In the genomic region with DNA sequence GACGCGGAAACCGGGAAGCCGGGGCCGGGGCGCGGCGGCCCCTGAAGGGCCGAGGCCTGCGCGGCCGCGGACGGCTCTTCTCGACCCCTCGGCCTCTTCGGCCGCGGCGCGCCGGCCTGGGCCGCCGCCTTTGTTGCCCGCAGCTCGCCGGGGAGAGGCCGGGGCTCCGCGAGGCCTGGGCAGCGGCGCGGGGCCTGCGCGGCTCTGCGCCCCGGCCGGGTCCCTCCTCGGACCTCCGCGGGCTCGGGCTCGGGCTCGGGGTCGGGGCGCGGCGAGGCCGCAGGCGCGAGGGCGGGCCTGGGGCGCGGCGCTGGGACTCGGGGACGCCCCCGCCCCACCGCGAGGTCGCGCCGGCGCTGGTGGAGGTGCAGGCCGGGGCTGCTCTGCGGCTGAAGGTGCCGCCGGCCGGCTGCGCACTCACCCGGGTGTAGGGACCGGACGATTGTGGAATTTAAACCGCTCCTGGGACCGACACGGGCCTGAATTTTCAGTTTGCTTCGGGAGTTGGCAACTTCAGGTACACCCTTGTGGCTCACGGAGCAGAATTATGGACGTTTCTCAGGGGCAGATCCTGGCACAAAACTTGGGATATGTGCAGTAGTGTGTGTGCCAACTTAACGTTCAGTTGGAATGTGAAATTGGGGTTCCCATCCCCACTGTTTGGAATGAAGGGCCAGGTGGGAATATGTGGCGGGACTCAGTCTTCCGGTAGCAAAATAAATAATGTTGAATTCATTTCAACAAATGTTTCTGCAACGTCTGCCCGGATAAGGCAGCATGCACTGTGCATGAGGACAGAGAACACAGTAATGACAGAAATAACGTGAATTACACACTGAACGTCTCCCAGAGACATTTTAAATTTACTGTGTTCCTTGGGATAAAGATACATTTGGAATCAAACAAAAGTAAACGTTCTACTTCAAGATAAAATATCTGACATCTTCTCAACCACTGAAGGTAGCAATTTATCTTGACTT, we compare ENCODE assay signal across 8 cellular contexts. TPM values are rescaled to one million over a fixed set of nuclear protein-coding genes. Genes with fewer than 3 reads are reported as not detected.
DNase-seq lines count a peak whose midpoint lies in the region; ATAC-seq, FAIRE-seq and TF ChIP-seq lines count a peak whose summit lies in the region.

No MANE protein-coding gene starts in this region.

- intact Hi-C loops in activated T-helper 1 cell treated with anti-CD3 and anti-CD28 coated beads, Interleukin-12 subunit alpha, Interleukin-12 subunit beta, Interleukin-2, Interleukin-4 antibody, amounts not matched to agents 30 ng/mL and 10 ng/mL and 1 ng/mL, durations not matched to agents 14 hours and 24 hours and 36 hours (cut with micrococcal nuclease): no loop called here
- intact Hi-C loops in Right ventricle myocardium inferior (cut with DNase I) (loop anchor here (2.0 to 5.0 kb wide), 3 partner anchors 42 to 145 kb away; a partner anchor contains a TSS), pancreas (cut with DNase I) (no loop called here)

- H3K36me3 Mint-ChIP-seq in activated CD8-positive, alpha-beta memory T cell treated with anti-CD3 and anti-CD28 coated beads, Interleukin-2, amount 10 ng/mL, durations not matched to agents 7 days and 5 days: no peaks in the 10 kb centered on the region
- H3K36me3 Mint-ChIP-seq in IgD-negative memory B cell: no peaks in the 10 kb centered on the region
- H3K36me3 Mint-ChIP-seq in activated T-helper 1 cell treated with anti-CD3 and anti-CD28 coated beads, Interleukin-12 subunit alpha, Interleukin-12 subunit beta, Interleukin-2, Interleukin-4 antibody, amounts not matched to agents 30 ng/mL and 10 ng/mL and 1 ng/mL, durations not matched to agents 14 hours and 24 hours and 36 hours (ENCODE audit: low read depth): peaks cover 4% of the 10 kb centered on the region

- peaks cover 5% of the 10 kb centered on the region for H3K4me1 Mint-ChIP-seq in activated CD8-positive, alpha-beta memory T cell treated with anti-CD3 and anti-CD28 coated beads, Interleukin-2, amount 10 ng/mL, durations not matched to agents 7 days and 5 days
- H3K4me1 Mint-ChIP-seq in IgD-negative memory B cell: peaks cover 6 to 12% (median 6%) of the 10 kb centered on the region in 3 donors
- H3K4me1 Mint-ChIP-seq in activated T-helper 1 cell treated with anti-CD3 and anti-CD28 coated beads, Interleukin-12 subunit alpha, Interleukin-12 subunit beta, Interleukin-2, Interleukin-4 antibody, amounts not matched to agents 30 ng/mL and 10 ng/mL and 1 ng/mL, durations not matched to agents 14 hours and 24 hours and 36 hours (ENCODE audit: low read depth): peaks cover 9% of the 10 kb centered on the region

- H3K27ac ChIP-seq in pancreas: peak overlapping the region in 3 of 4 donors; percentile 75 to 88 (median 87)

- H3K9me3 ChIP-seq in pancreas: no peaks in the 10 kb centered on the region

- H3K27me3 ChIP-seq in pancreas: no peaks in the 10 kb centered on the region

- H3K9me3 Mint-ChIP-seq in activated CD8-positive, alpha-beta memory T cell treated with anti-CD3 and anti-CD28 coated beads, Interleukin-2, amount 10 ng/mL, durations not matched to agents 7 days and 5 days (ENCODE audit: low read depth): no peaks in the 10 kb centered on the region
- H3K9me3 Mint-ChIP-seq in IgD-negative memory B cell: no peaks in the 10 kb centered on the region
- H3K9me3 Mint-ChIP-seq in activated T-helper 1 cell treated with anti-CD3 and anti-CD28 coated beads, Interleukin-12 subunit alpha, Interleukin-12 subunit beta, Interleukin-2, Interleukin-4 antibody, amounts not matched to agents 30 ng/mL and 10 ng/mL and 1 ng/mL, durations not matched to agents 14 hours and 24 hours and 36 hours: no peaks in the 10 kb centered on the region

- 0% methylated on average over 37 to 87 of the region's 87 CpGs for WGBS in pancreas, 2 donors

- no peak for DNase-seq in activated CD8-positive, alpha-beta memory T cell treated with anti-CD3 and anti-CD28 coated beads, Interleukin-2, amount 10 ng/mL, durations not matched to agents 7 days and 5 days
- DNase-seq in activated CD8-positive, alpha-beta memory T cell treated with anti-CD3 and anti-CD28 coated beads, Interleukin-2, amount 50 U/mL, for 4 hours: no peak
- peak; percentile 3 for DNase-seq in activated T-helper 1 cell treated with anti-CD3 and anti-CD28 coated beads, Interleukin-12 subunit alpha, Interleukin-12 subunit beta, Interleukin-2, Interleukin-4 antibody, amounts not matched to agents 30 ng/mL and 10 ng/mL and 1 ng/mL, durations not matched to agents 14 hours and 24 hours and 36 hours (ENCODE audit: low spot score)
- DNase-seq in Right ventricle myocardium inferior (ENCODE audit: missing footprints) (no peak), pancreas (peak; percentile 26 to 82 (median 43)), SIG-M5 treated with dmso at 0.1 percent for 504 hours (lab: John Stamatoyannopoulos, UW; ENCODE audit: unreplicated experiment) (no peak)

- no peak for FAIRE-seq in pancreas (lab: Jason Lieb, UNC)

- peak overlapping the region; percentile 75 for H3K4me3 Mint-ChIP-seq in activated CD8-positive, alpha-beta memory T cell treated with anti-CD3 and anti-CD28 coated beads, Interleukin-2, amount 10 ng/mL, durations not matched to agents 7 days and 5 days
- peak overlapping the region; percentile 71 to 89 (median 84) for H3K4me3 Mint-ChIP-seq in IgD-negative memory B cell
- H3K4me3 Mint-ChIP-seq in activated T-helper 1 cell treated with anti-CD3 and anti-CD28 coated beads, Interleukin-12 subunit alpha, Interleukin-12 subunit beta, Interleukin-2, Interleukin-4 antibody, amounts not matched to agents 30 ng/mL and 10 ng/mL and 1 ng/mL, durations not matched to agents 14 hours and 24 hours and 36 hours: peak overlapping the region; percentile 90

- H3K27me3 Mint-ChIP-seq in activated CD8-positive, alpha-beta memory T cell treated with anti-CD3 and anti-CD28 coated beads, Interleukin-2, amount 10 ng/mL, durations not matched to agents 7 days and 5 days: peaks cover 59% of the 10 kb centered on the region
- H3K27me3 Mint-ChIP-seq in IgD-negative memory B cell: peaks cover 27% of the 10 kb centered on the region
- H3K27me3 Mint-ChIP-seq in activated T-helper 1 cell treated with anti-CD3 and anti-CD28 coated beads, Interleukin-12 subunit alpha, Interleukin-12 subunit beta, Interleukin-2, Interleukin-4 antibody, amounts not matched to agents 30 ng/mL and 10 ng/mL and 1 ng/mL, durations not matched to agents 14 hours and 24 hours and 36 hours (ENCODE audit: insufficient read depth): peaks cover 28% of the 10 kb centered on the region

- peaks cover 10 to 24% (median 11%) of the 10 kb centered on the region in 3 donors for H3K4me1 ChIP-seq in pancreas

- no peaks in the 10 kb centered on the region for H3K36me3 ChIP-seq in pancreas

- ATAC-seq in activated CD8-positive, alpha-beta memory T cell treated with anti-CD3 and anti-CD28 coated beads, Interleukin-2, amount 10 ng/mL, durations not matched to agents 7 days and 5 days: peak; percentile 38
- ATAC-seq in GM21737 (IDR thresholded peaks at IDR 0.05; ENCODE audit: unreplicated experiment): peak; percentile 65
- ATAC-seq in Right ventricle myocardium inferior: peak; percentile 27
- peak; percentile 47 to 68 (median 62) for ATAC-seq in pancreas

- CTCF ChIA-PET in activated CD8-positive, alpha-beta memory T cell treated with anti-CD3 and anti-CD28 coated beads, Interleukin-2, amount 10 ng/mL, durations not matched to agents 7 days and 5 days (lab: Charles Lee): no interaction called here

- no peak overlapping the region for H3K27ac Mint-ChIP-seq in activated CD8-positive, alpha-beta memory T cell treated with anti-CD3 and anti-CD28 coated beads, Interleukin-2, amount 10 ng/mL, durations not matched to agents 7 days and 5 days
- no peak overlapping the region for H3K27ac Mint-ChIP-seq in IgD-negative memory B cell
- peak overlapping the region; percentile 70 for H3K27ac Mint-ChIP-seq in activated T-helper 1 cell treated with anti-CD3 and anti-CD28 coated beads, Interleukin-12 subunit alpha, Interleukin-12 subunit beta, Interleukin-2, Interleukin-4 antibody, amounts not matched to agents 30 ng/mL and 10 ng/mL and 1 ng/mL, durations not matched to agents 14 hours and 24 hours and 36 hours

- peak overlapping the region; percentile 55 to 75 (median 66) for H3K4me3 ChIP-seq in pancreas

- TF ChIP-seq CTCF in pancreas (IDR thresholded peaks at IDR 0.05): no peak

RNA-seq across cellular contexts. Expression of a gene that starts 0.8 kb away (rescaled TPM):
- 1 to 10 TPM in 1 of 2 experiments, under 1 TPM in 1; 0.79 to 2.4 TPM for total RNA-seq in activated CD8-positive, alpha-beta memory T cell treated with anti-CD3 and anti-CD28 coated beads, Interleukin-2, amount 10 ng/mL, durations not matched to agents 7 days and 5 days
- 0.25 TPM for polyA plus RNA-seq in IgD-negative memory B cell
- total RNA-seq in activated T-helper 1 cell treated with anti-CD3 and anti-CD28 coated beads, Interleukin-12 subunit alpha, Interleukin-12 subunit beta, Interleukin-2, Interleukin-4 antibody, amounts not matched to agents 30 ng/mL and 10 ng/mL and 1 ng/mL, durations not matched to agents 14 hours and 24 hours and 36 hours: 3.7 and 3.9 TPM in 2 replicates
- total RNA-seq in Right ventricle myocardium inferior: 21.8 TPM
- 10 to 100 TPM in 2 of 6 donors, 1 to 10 TPM in 4; 6.7 to 18.8 (median 8.8) TPM for total RNA-seq in pancreas
- polyA plus RNA-seq in pancreas: 1 to 10 TPM; 3.0 to 6.7 TPM

Comparison
In these comparisons a context has a peak if more than half of its experiments do, and no peak if none do; other contexts are left out.
1. DNase-seq: peak in activated T-helper 1 cell treated with anti-CD3 and anti-CD28 coated beads, Interleukin-12 subunit alpha, Interleukin-12 subunit beta, Interleukin-2, Interleukin-4 antibody, amounts not matched to agents 30 ng/mL and 10 ng/mL and 1 ng/mL, durations not matched to agents 14 hours and 24 hours and 36 hours (single experiment) and pancreas (6 of 6); none in activated CD8-positive, alpha-beta memory T cell treated with anti-CD3 and anti-CD28 coated beads, Interleukin-2, amount 10 ng/mL, durations not matched to agents 7 days and 5 days (single experiment), activated CD8-positive, alpha-beta memory T cell treated with anti-CD3 and anti-CD28 coated beads, Interleukin-2, amount 50 U/mL, for 4 hours (single experiment), Right ventricle myocardium inferior (single experiment) and SIG-M5 treated with dmso at 0.1 percent for 504 hours (single experiment).
2. Peak in every context shown above with its lines, with median percentiles within 50 percentile points of each other: ATAC-seq and H3K4me3 Mint-ChIP-seq.